ENCODE assay signal across 22 cellular contexts in the genomic region with DNA sequence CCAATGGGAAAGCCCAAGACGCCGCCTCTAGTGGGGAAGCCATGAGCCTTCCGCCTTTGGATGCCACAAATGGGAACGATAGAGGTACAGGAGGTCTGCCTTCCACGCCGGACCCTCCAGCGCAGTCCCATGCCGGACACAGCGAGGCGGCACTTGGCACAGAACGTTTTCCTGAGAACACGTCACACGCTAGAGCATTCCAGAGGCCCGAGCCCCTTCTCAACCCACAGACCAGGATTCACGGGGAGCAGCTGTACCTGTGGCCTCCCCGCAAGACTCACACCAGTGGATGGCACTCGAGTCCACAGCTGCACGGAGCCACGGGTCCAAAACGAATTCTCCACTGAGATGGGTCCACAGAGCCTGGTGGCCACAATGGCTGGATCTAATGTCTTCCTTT. TPM values are rescaled to one million over a fixed set of nuclear protein-coding genes. Genes with fewer than 3 reads are reported as not detected.
"Had no signal": no experiment of that assay in that cellular context is flagged by ENCODE, and none has a peak within 500 bp of the region (broad histone marks: within the 10 kb centered on the region; RNA-seq: fewer than 3 reads in every experiment).

No MANE protein-coding gene starts in this region.

- H3K27ac ChIP-seq: coronary artery, dorsolateral prefrontal cortex, esophagus muscularis mucosa, foreskin keratinocyte, gastroesophageal sphincter, heart left ventricle, hepatocyte, left lung, lower lobe of right lung had no signal

- H3K4me1 ChIP-seq: foreskin keratinocyte, left lung had no signal

- DNase-seq: dermis blood vessel endothelial cell; dorsolateral prefrontal cortex; effector CD4-positive, alpha-beta T cell; effector memory CD4-positive, alpha-beta T cell; foreskin keratinocyte; heart left ventricle; hypothalamus; immature natural killer cell; left cardiac atrium; left lung; left ventricle myocardium superior; lower lobe of right lung; mesenchymal stem cell had no signal

- H3K27ac Mint-ChIP-seq: immature natural killer cell, mesothelial cell of epicardium had no signal

- H3K9me3 ChIP-seq: left lung, lower lobe of right lung had no signal

- H3K4me3 Mint-ChIP-seq: immature natural killer cell, mesothelial cell of epicardium had no signal

- H3K4me1 Mint-ChIP-seq: immature natural killer cell, mesothelial cell of epicardium had no signal

- H3K27me3 ChIP-seq: dorsolateral prefrontal cortex, foreskin keratinocyte, heart left ventricle, hepatocyte, left lung had no signal

- H3K4me3 ChIP-seq: coronary artery, dorsolateral prefrontal cortex, esophagus muscularis mucosa, gastroesophageal sphincter, heart left ventricle, hepatocyte, left lung, lower lobe of right lung had no signal

- ATAC-seq: foreskin keratinocyte, gastroesophageal sphincter, heart left ventricle, left cardiac atrium, left lung, left ventricle myocardium superior, lower lobe of right lung had no signal

RNA-seq across cellular contexts. Expression of a gene that starts 31.5 kb away (rescaled TPM):
- total RNA-seq: endothelial cell of umbilical vein, fibroblast of villous mesenchyme, frontal cortex, mesenteric fat pad had no signal
